Comparison of ENCODE assay signal across 29 cellular contexts in the genomic region with DNA sequence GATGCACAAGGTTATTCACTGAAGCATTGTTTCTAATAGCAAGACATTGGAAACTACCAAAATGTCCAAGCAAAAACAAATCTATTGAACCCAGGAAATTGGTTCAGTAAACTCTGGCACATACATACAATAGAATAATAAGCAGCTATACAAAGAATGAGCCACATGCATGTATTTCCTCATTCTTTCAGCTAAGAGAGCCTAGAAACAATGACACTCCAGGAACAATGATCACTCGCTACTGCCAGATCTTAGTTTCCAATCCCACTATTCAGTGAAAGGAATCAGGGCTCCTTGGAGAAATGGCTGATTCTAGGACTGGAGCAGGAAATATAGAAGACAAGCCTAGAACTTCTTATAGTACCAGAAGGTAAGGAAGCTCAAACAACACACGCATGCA.
"Had no signal": no experiment of that assay in that cellular context is flagged by ENCODE, and none has a peak within 500 bp of the region (broad histone marks: within the 10 kb centered on the region; RNA-seq: fewer than 3 reads in every experiment).

No MANE protein-coding gene starts in this region.

- H3K27ac Mint-ChIP-seq: activated CD4-positive, alpha-beta T cell treated with anti-CD3 and anti-CD28 coated beads, Interleukin-2, amount 10 ng/mL, durations not matched to agents 24 days and 14 days; activated CD8-positive, alpha-beta memory T cell treated with anti-CD3 and anti-CD28 coated beads, Interleukin-2, amount 10 ng/mL, durations not matched to agents 7 days and 5 days; activated naive CD4-positive, alpha-beta T cell treated with anti-CD3 and anti-CD28 coated beads, Interleukin-2, amount 50 U/mL, for 24 hours; activated T-cell treated with anti-CD3 and anti-CD28 coated beads, Interleukin-2, amount 50 U/mL, for 24 hours; activated T-helper 1 cell treated with anti-CD3 and anti-CD28 coated beads, Interleukin-12 subunit alpha, Interleukin-12 subunit beta, Interleukin-2, Interleukin-4 antibody, amounts not matched to agents 30 ng/mL and 10 ng/mL and 1 ng/mL, durations not matched to agents 14 hours and 24 hours and 36 hours had no signal

- H3K9ac ChIP-seq: SK-N-SH had no signal

- H3K36me3 ChIP-seq: breast epithelium, WERI-Rb-1 had no signal

- H3K9me3 Mint-ChIP-seq: activated naive CD4-positive, alpha-beta T cell treated with anti-CD3 and anti-CD28 coated beads, Interleukin-2, amount 50 U/mL, for 24 hours; activated T-cell treated with anti-CD3 and anti-CD28 coated beads, Interleukin-2, amount 50 U/mL, for 24 hours had no signal

- H3K4me1 ChIP-seq: breast epithelium had no signal

- H3K4me3 Mint-ChIP-seq: activated CD4-positive, alpha-beta T cell treated with anti-CD3 and anti-CD28 coated beads, Interleukin-2, amount 10 ng/mL, durations not matched to agents 24 days and 14 days; activated CD8-positive, alpha-beta memory T cell treated with anti-CD3 and anti-CD28 coated beads, Interleukin-2, amount 10 ng/mL, durations not matched to agents 7 days and 5 days; activated naive CD4-positive, alpha-beta T cell treated with anti-CD3 and anti-CD28 coated beads, Interleukin-2, amount 50 U/mL, for 24 hours; activated T-cell treated with anti-CD3 and anti-CD28 coated beads, Interleukin-2, amount 50 U/mL, for 24 hours; activated T-helper 1 cell treated with anti-CD3 and anti-CD28 coated beads, Interleukin-12 subunit alpha, Interleukin-12 subunit beta, Interleukin-2, Interleukin-4 antibody, amounts not matched to agents 30 ng/mL and 10 ng/mL and 1 ng/mL, durations not matched to agents 14 hours and 24 hours and 36 hours had no signal

- H3K27ac ChIP-seq: breast epithelium, WERI-Rb-1 had no signal

- H3K4me2 ChIP-seq: SK-N-SH had no signal

- H3K4me1 Mint-ChIP-seq: activated naive CD4-positive, alpha-beta T cell treated with anti-CD3 and anti-CD28 coated beads, Interleukin-2, amount 50 U/mL, for 24 hours had no signal

- H3K36me3 Mint-ChIP-seq: activated CD8-positive, alpha-beta memory T cell treated with anti-CD3 and anti-CD28 coated beads, Interleukin-2, amount 10 ng/mL, durations not matched to agents 7 days and 5 days; activated naive CD4-positive, alpha-beta T cell treated with anti-CD3 and anti-CD28 coated beads, Interleukin-2, amount 50 U/mL, for 24 hours had no signal

- DNase-seq: activated CD4-positive, alpha-beta T cell treated with anti-CD3 and anti-CD28 coated beads, Interleukin-2, amount 10 ng/mL, durations not matched to agents 24 days and 14 days; activated CD4-positive, alpha-beta T cell treated with anti-CD3 and anti-CD28 coated beads, Interleukin-2, amount 50 U/mL, for 48 hours; activated CD8-positive, alpha-beta memory T cell treated with anti-CD3 and anti-CD28 coated beads, Interleukin-2, amount 10 ng/mL, durations not matched to agents 7 days and 5 days; activated effector memory CD4-positive, alpha-beta T cell treated with Interleukin-2 at 50 U/mL for 16 hours; activated naive CD4-positive, alpha-beta T cell; activated T-cell treated with anti-CD3 and anti-CD28 coated beads, Interleukin-2, amount 50 U/mL, for 24 hours; aorta; caudate nucleus; Karpas-422; MM.1S; NCI-H1105 treated with DMSO at 0.1 percent for 48 hours; NCI-H1436 treated with DMSO at 0.1 percent for 48 hours; NCI-H187; NCI-H2081; NCI-H2171; NCI-H2227 treated with DMSO at 0.1 percent for 48 hours; NCI-H446 treated with DMSO at 0.1 percent for 48 hours; NCI-H526; NCI-H774; RPMI8226; SK-N-SH; T-helper 1 cell; WERI-Rb-1 had no signal

- H3K9me3 ChIP-seq: breast epithelium, SK-N-SH had no signal

- H3K4me3 ChIP-seq: breast epithelium, K562 had no signal

- ATAC-seq: activated CD8-positive, alpha-beta memory T cell treated with anti-CD3 and anti-CD28 coated beads, Interleukin-2, amount 10 ng/mL, durations not matched to agents 7 days and 5 days; K562; Panc1; Right ventricle myocardium inferior had no signal
